Comparison of ENCODE assay signal across 16 cellular contexts in the genomic region with DNA sequence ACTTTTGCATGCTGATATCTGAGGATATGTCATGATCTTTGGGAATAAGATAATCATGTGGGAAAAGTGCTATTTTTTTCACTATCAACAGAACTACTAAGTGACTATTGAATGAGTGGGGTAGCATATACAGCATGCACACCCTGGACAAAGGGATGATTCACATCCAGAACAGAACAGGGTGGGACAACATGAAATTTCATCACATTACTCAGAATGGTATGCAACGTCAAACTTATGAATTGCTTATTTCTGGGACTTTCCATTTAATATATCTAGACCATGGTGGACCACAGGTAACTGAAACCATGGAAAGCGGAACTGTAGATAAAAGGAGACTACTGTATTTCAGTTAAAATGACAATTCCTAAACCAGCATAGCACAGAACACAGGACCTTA.
DNase-seq lines count a peak whose midpoint lies in the region; ATAC-seq, FAIRE-seq and TF ChIP-seq lines count a peak whose summit lies in the region.
"Had no signal": no experiment of that assay in that cellular context is flagged by ENCODE, and none has a peak within 500 bp of the region (broad histone marks: within the 10 kb centered on the region; RNA-seq: fewer than 3 reads in every experiment).

No MANE protein-coding gene starts in this region.

- DNase-seq in HPDE6-E6E7 (ENCODE audit: extremely low spot score) (peak; percentile 25), adipocyte (ENCODE audit: low read depth) (peak; percentile 17), fibroblast of mammary gland (ENCODE audit: low read depth) (peak; percentile 29), kidney (no peak), AG08396 (ENCODE audit: low spot score) (no peak), urothelium cell line (ENCODE audit: low spot score) (no peak), Right ventricle myocardium inferior (ENCODE audit: missing footprints) (no peak)
- DNase-seq: GDM1, NCI-H1048, NCI-H1417 treated with DMSO at 0.1 percent for 48 hours, NCI-H187, NCI-H446, NCI-H526 treated with DMSO at 0.1 percent for 48 hours, SJCRH30 had no signal

- intact Hi-C loops in kidney (cut with DNase I) (no loop called here), Right ventricle myocardium inferior (cut with DNase I) (no loop called here)

- H3K9me3 ChIP-seq in adipocyte (ENCODE audit: control insufficient read depth, low read length) (peaks cover 10% of the 10 kb centered on the region), kidney (ENCODE audit: control insufficient read depth in 1 of 2, low read length in 2 of 2) (peaks cover 0 to 4% of the 10 kb centered on the region in 2 donors)
- H3K9me3 ChIP-seq: SJCRH30 had no signal

- FAIRE-seq in kidney (lab: Jason Lieb, UNC) (no peak), urothelium cell line (lab: Jason Lieb, UNC) (no peak)
- FAIRE-seq: H54 had no signal

- ATAC-seq in GM18868 (IDR thresholded peaks at IDR 0.05; ENCODE audit: unreplicated experiment) (peak; percentile 93), Right ventricle myocardium inferior (no peak)

- TF ChIP-seq CTCF in fibroblast of mammary gland (conservative IDR thresholded peaks at IDR 0.05; ENCODE audit: control insufficient read depth, insufficient read depth, low read depth, low read length), result no peak
- no peak for TF ChIP-seq CTCF in kidney (IDR thresholded peaks at IDR 0.05; ENCODE audit: borderline replicate concordance, extremely low read depth, insufficient read depth)

- no peak overlapping the region for H3K27ac ChIP-seq in kidney (ENCODE audit: low read depth in 2 of 2, low read length in 2 of 2)
- H3K27ac ChIP-seq: SJCRH30 had no signal

- H3K4me1 ChIP-seq in adipocyte (ENCODE audit: control insufficient read depth, insufficient read depth, low read length) (no peaks in the 10 kb centered on the region), kidney (ENCODE audit: control insufficient read depth in 1 of 2, insufficient read depth in 1 of 2, low read depth in 1 of 2, low read length in 2 of 2) (no peaks in the 10 kb centered on the region)
- H3K4me1 ChIP-seq: SJCRH30 had no signal

- no peaks in the 10 kb centered on the region for H3K36me3 ChIP-seq in adipocyte (ENCODE audit: control insufficient read depth, insufficient read depth, low read length, severe bottlenecking)
- H3K36me3 ChIP-seq in kidney (ENCODE audit: control insufficient read depth in 1 of 2, insufficient read depth in 2 of 2, low read length in 2 of 2), result no peaks in the 10 kb centered on the region
- H3K36me3 ChIP-seq: SJCRH30 had no signal

- no peaks in the 10 kb centered on the region for H3K27me3 ChIP-seq in adipocyte (replicated peaks; ENCODE audit: control insufficient read depth, insufficient read depth, low read length)
- H3K27me3 ChIP-seq: SJCRH30 had no signal

- H3K4me3 ChIP-seq in adipocyte (ENCODE audit: low read length) (no peak overlapping the region), fibroblast of mammary gland (ENCODE audit: control insufficient read depth, low read depth, low read length) (no peak overlapping the region), kidney (ENCODE audit: low read length in 2 of 2) (no peak overlapping the region)
- H3K4me3 ChIP-seq: SJCRH30 had no signal

- H3K9ac ChIP-seq in adipocyte (ENCODE audit: low read length) (no peak overlapping the region), kidney (ENCODE audit: low read length in 2 of 2) (no peak overlapping the region)

Comparison
In these comparisons a context has a peak if more than half of its experiments do, and no peak if none do; other contexts are left out.
1. DNase-seq: peak in HPDE6-E6E7 (single experiment), adipocyte (single experiment) and fibroblast of mammary gland (single experiment); none in kidney (single experiment), AG08396 (single experiment), urothelium cell line (single experiment) and Right ventricle myocardium inferior (single experiment).